ENCODE assay signal across 12 cellular contexts in the genomic region with DNA sequence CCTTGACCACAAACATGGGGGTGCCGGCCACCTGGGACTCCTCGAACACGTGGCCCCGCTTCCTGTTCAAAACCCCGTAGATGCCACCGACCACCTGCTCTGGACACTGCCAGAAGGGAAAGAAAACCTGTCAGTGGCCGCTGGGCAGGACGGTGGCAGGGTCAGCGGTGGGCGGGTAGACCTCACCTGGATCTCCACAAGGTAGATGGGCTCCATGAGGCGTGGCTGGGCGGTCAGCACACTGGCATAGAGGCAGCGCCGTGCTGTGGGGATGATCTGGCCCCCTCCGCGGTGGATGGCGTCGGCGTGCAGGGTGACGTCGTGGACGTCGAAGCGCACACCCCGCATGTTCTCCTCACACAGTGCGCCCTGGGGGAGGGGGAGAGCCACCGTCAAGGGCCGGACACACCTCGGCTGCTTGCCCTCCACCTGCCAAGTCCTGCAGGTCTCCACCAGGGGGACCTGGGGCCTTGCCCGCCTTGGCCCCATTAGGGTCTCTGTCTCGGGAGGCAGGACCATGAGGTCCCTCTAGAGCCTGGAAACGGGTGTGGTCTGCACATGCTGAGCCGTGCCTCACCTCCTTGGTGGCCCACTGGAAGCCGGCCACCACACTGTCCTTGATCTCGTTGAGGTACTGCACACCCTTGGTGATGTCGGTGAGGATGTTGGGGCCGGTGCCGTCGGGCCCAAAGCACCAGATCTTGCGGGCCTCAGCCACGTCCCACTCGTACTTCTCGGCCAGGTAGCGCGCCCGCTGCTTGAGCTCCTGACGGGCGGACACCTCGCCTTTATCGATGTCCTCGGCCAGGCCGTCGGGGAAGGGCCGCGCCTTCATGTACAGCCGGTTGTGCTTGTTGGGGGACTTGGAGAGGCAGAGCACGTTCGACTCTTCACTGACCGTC. TPM values are rescaled to one million over a fixed set of nuclear protein-coding genes. Genes with fewer than 3 reads are reported as not detected.
DNase-seq lines count a peak whose midpoint lies in the region; ATAC-seq, FAIRE-seq and TF ChIP-seq lines count a peak whose summit lies in the region.
"Had no signal": no experiment of that assay in that cellular context is flagged by ENCODE, and none has a peak within 500 bp of the region (broad histone marks: within the 10 kb centered on the region; RNA-seq: fewer than 3 reads in every experiment).

No MANE protein-coding gene starts in this region.

- CTCF ChIA-PET in K562 (lab: Yijun Ruan, JAX; ENCODE audit: low intra/inter-chr PET ratio) = no interaction called here

- no peak for ATAC-seq in CD4-positive, CD25-positive, alpha-beta regulatory T cell (ENCODE audit: low read depth in 2 of 2)
- peak; percentile 23 for ATAC-seq in GM23338
- ATAC-seq in K562 = peak; percentile 5
- ATAC-seq in GM18868 (IDR thresholded peaks at IDR 0.05; ENCODE audit: unreplicated experiment) = no peak
- ATAC-seq in HG03108 (IDR thresholded peaks at IDR 0.05; ENCODE audit: unreplicated experiment) = no peak

- H4K20me1 ChIP-seq in GM23338 (replicated peaks; ENCODE audit: insufficient read depth) (peaks cover 48% of the 10 kb centered on the region), K562 (replicated peaks; ENCODE audit: control insufficient read depth, insufficient read depth, low read length) (peaks cover 65% of the 10 kb centered on the region)

- H3K9me3 Mint-ChIP-seq in CD4-positive, CD25-positive, alpha-beta regulatory T cell = peaks cover 0 to 2% (median 0%) of the 10 kb centered on the region in 7 donors
- H3K9me3 Mint-ChIP-seq in GM23338 = no peaks in the 10 kb centered on the region
- no peaks in the 10 kb centered on the region for H3K9me3 Mint-ChIP-seq in mesothelial cell of epicardium

- peak overlapping the region in 3 of 4 donors; percentile 9 to 58 (median 10) for H3K4me3 Mint-ChIP-seq in CD4-positive, CD25-positive, alpha-beta regulatory T cell
- no peak overlapping the region for H3K4me3 Mint-ChIP-seq in GM23338
- no peak overlapping the region for H3K4me3 Mint-ChIP-seq in mesothelial cell of epicardium

- H3K27ac Mint-ChIP-seq in CD4-positive, CD25-positive, alpha-beta regulatory T cell = peak overlapping the region in 1 of 3 donors; percentile 32
- H3K27ac Mint-ChIP-seq in GM23338 (0 out of 2 replicates have a peak overlapping the region, but pooled peaks have one; percentile 21), mesothelial cell of epicardium (no peak overlapping the region)

- no peak overlapping the region for H2AFZ ChIP-seq in GM23338
- H2AFZ ChIP-seq in K562 (ENCODE audit: low read depth, low read length) = no peak overlapping the region

- H3K4me3 ChIP-seq in CD4-positive, CD25-positive, alpha-beta regulatory T cell (ENCODE audit: low read depth, low read length) = no peak overlapping the region
- H3K4me3 ChIP-seq in GM23338 = no peak overlapping the region
- H3K4me3 ChIP-seq in K562 = no peak overlapping the region
- H3K4me3 ChIP-seq: prostate gland had no signal

- no peaks in the 10 kb centered on the region for H3K9me3 ChIP-seq in CD4-positive, CD25-positive, alpha-beta regulatory T cell (ENCODE audit: control insufficient read depth in 2 of 2, low read length in 2 of 2)
- H3K9me3 ChIP-seq in K562 (replicated peaks; ENCODE audit: control insufficient read depth, insufficient read depth, low read depth, low read length) = no peaks in the 10 kb centered on the region
- H3K9me3 ChIP-seq: prostate gland had no signal

- intact Hi-C loops in K562 (cut with micrococcal nuclease) = no loop called here

- in situ Hi-C loops in K562 (cut with MboI) = no loop called here

- TF ChIP-seq POLR2A in K562 (conservative IDR thresholded peaks at IDR 0.05) = peak; percentile 36

- no peak for TF ChIP-seq EP300 in K562 (IDR thresholded peaks at IDR 0.05; ENCODE audit: low read length)

- POLR2A ChIA-PET in K562 (lab: Yijun Ruan, JAX) = interaction anchor here (0.6 to 9.7 kb wide), 5 partner anchors 7 to 27 kb away, joined by 3 to 215 read pairs (median 3); a partner anchor contains a TSS

- H3K36me3 Mint-ChIP-seq in CD4-positive, CD25-positive, alpha-beta regulatory T cell = peaks cover 19% of the 10 kb centered on the region
- H3K36me3 Mint-ChIP-seq in GM23338 (ENCODE audit: low read depth) = peaks cover 79% of the 10 kb centered on the region
- H3K36me3 Mint-ChIP-seq in mesothelial cell of epicardium = peaks cover 23% of the 10 kb centered on the region

- H3K4me1 Mint-ChIP-seq in CD4-positive, CD25-positive, alpha-beta regulatory T cell = peaks cover 0 to 13% (median 6%) of the 10 kb centered on the region in 4 donors
- H3K4me1 Mint-ChIP-seq in GM23338 (peaks cover 9% of the 10 kb centered on the region), mesothelial cell of epicardium (peaks cover 3% of the 10 kb centered on the region)

- H3K4me2 ChIP-seq in GM23338 (no peak overlapping the region), K562 (ENCODE audit: insufficient read depth, low read length) (no peak overlapping the region)

- H3K9me2 ChIP-seq in GM23338 (ENCODE audit: insufficient read depth) = no peaks in the 10 kb centered on the region

- no peaks in the 10 kb centered on the region for H3K27me3 Mint-ChIP-seq in CD4-positive, CD25-positive, alpha-beta regulatory T cell
- peaks cover 23% of the 10 kb centered on the region for H3K27me3 Mint-ChIP-seq in GM23338 (ENCODE audit: insufficient read depth, low read depth, poor library complexity)
- H3K27me3 Mint-ChIP-seq in mesothelial cell of epicardium (ENCODE audit: low read depth) = no peaks in the 10 kb centered on the region

- no peaks in the 10 kb centered on the region for H3K27me3 ChIP-seq in CD4-positive, CD25-positive, alpha-beta regulatory T cell (ENCODE audit: control insufficient read depth, insufficient read depth, low read length)
- H3K27me3 ChIP-seq in GM23338 (ENCODE audit: insufficient read depth) = no peaks in the 10 kb centered on the region
- H3K27me3 ChIP-seq in K562 (ENCODE audit: control insufficient read depth in 2 of 2, insufficient read depth in 2 of 2, low read length in 2 of 2) = no peaks in the 10 kb centered on the region

- peaks cover 72% of the 10 kb centered on the region for H3K36me3 ChIP-seq in CD4-positive, CD25-positive, alpha-beta regulatory T cell (ENCODE audit: control insufficient read depth, insufficient read depth, low read length)
- H3K36me3 ChIP-seq in GM23338 (ENCODE audit: insufficient read depth) (peaks cover 61% of the 10 kb centered on the region), K562 (ENCODE audit: control insufficient read depth, insufficient read depth, low read length) (peaks cover 76% of the 10 kb centered on the region)

- no peak for TF ChIP-seq RAD21 in K562 (CRISPR knock-in tag; conservative IDR thresholded peaks at IDR 0.05 in 1 of 2, IDR thresholded peaks at IDR 0.05 in 1 of 2)

- peaks cover 48% of the 10 kb centered on the region for H3K79me2 ChIP-seq in GM23338 (replicated peaks; ENCODE audit: insufficient read depth)
- peaks cover 53% of the 10 kb centered on the region for H3K79me2 ChIP-seq in K562 (ENCODE audit: control insufficient read depth, insufficient read depth, low read length)

- peak overlapping the region in 1 of 2 experiments; percentile 54; a peak in 2 of 4 replicates for H3K9ac ChIP-seq in K562 (ENCODE audit: insufficient read depth in 1 of 2, low read depth in 2 of 2, low read length in 2 of 2)

- BruUV-seq in K562 (replicated peaks; lab: Mats Ljungman, UMichigan) = no TSS peak

- no peak for FAIRE-seq in K562 (lab: Jason Lieb, UNC)

- WGBS in K562 (ENCODE audit: insufficient coverage, low coverage, missing lambda C conversion rate) = 93% methylated on average over 38 of the region's 59 CpGs

- peak in 1 of 2 experiments; percentile 24; a peak in 2 of 4 replicates for TF ChIP-seq CTCF in GM23338 (conservative IDR thresholded peaks at IDR 0.05; ENCODE audit: low read depth in 2 of 2)
- TF ChIP-seq CTCF in K562 (IDR thresholded peaks at IDR 0.05 in 2 of 3, conservative IDR thresholded peaks at IDR 0.05 in 1 of 3; ENCODE audit: insufficient read depth in 2 of 3, low read depth in 1 of 3, low read length in 3 of 3) = 0 out of 6 replicates have a peak, but pooled peaks of 1 of the 3 experiments have one; percentile 24
- peak; percentile 23 for TF ChIP-seq CTCF in mesothelial cell of epicardium (IDR thresholded peaks at IDR 0.05; ENCODE audit: unreplicated experiment)

- H3K27ac ChIP-seq in CD4-positive, CD25-positive, alpha-beta regulatory T cell (ENCODE audit: insufficient read depth, low read length, poor library complexity, severe bottlenecking) = no peak overlapping the region
- H3K27ac ChIP-seq in GM23338 (ENCODE audit: low read depth) (peak overlapping the region; percentile 78), K562 (ENCODE audit: extremely low read depth, low read depth, low read length) (no peak overlapping the region)
- H3K27ac ChIP-seq: prostate gland had no signal

- peaks cover 76% of the 10 kb centered on the region for H3F3A ChIP-seq in GM23338 (replicated peaks; ENCODE audit: low read depth)

- H3K4me1 ChIP-seq in CD4-positive, CD25-positive, alpha-beta regulatory T cell (ENCODE audit: control insufficient read depth, insufficient read depth, low read length, poor library complexity, severe bottlenecking) = peaks cover 15% of the 10 kb centered on the region
- H3K4me1 ChIP-seq in GM23338 (ENCODE audit: insufficient read depth) = no peaks in the 10 kb centered on the region
- H3K4me1 ChIP-seq in K562 (replicated peaks in 1 of 2; ENCODE audit: control insufficient read depth in 2 of 2, insufficient read depth in 2 of 2, low read length in 2 of 2) = peaks cover 0 to 56% of the 10 kb centered on the region in 2 experiments; a peak in 2 of 5 replicates
- H3K4me1 ChIP-seq: prostate gland had no signal

- peak in 1 of 3 donors; percentile 21 for DNase-seq in CD4-positive, CD25-positive, alpha-beta regulatory T cell
- peak; percentile 53 for DNase-seq in GM23338 (ENCODE audit: low spot score)
- peak in 2 of 4 experiments; percentile 57 to 61 for DNase-seq in K562 (ENCODE audit: extremely low read depth in 1 of 4, low spot score in 3 of 4)
- DNase-seq in mesothelial cell of epicardium (ENCODE audit: low spot score in 2 of 2, unreplicated experiment in 2 of 2) = no peak
- no peak for DNase-seq in NOMO-1 (lab: John Stamatoyannopoulos, UW; ENCODE audit: unreplicated experiment in 2 of 2)
- DNase-seq in H4 (ENCODE audit: low spot score) = no peak
- DNase-seq: activated CD4-positive, alpha-beta T cell treated with anti-CD3 and anti-CD28 coated beads, Interleukin-2, amount 50 U/mL, for 4 hours; NCI-H1105 treated with DMSO at 0.1 percent for 48 hours had no signal

- H3K9me1 ChIP-seq in K562 (ENCODE audit: control insufficient read depth, insufficient read depth, low read length) = peaks cover 19% of the 10 kb centered on the region

RNA-seq across cellular contexts. Expression of a gene that starts 6.6 kb away (rescaled TPM):
- 42.3 TPM for total RNA-seq in CD4-positive, CD25-positive, alpha-beta regulatory T cell
- polyA plus RNA-seq in CD4-positive, CD25-positive, alpha-beta regulatory T cell = 10 to 100 TPM; 20.7 to 31.3 (median 24.6) TPM
- 95.6 and 105 TPM in 2 replicates for total RNA-seq in GM23338 (2014; rRNA removed; shearing (Covaris generic))
- 30.7 and 32.1 TPM in 2 replicates for polyA plus RNA-seq in GM23338 (2016; fragmentation: Nextera tagmentation; extraction: Ambion mirVana)
- total RNA-seq in K562 (2011; cell fraction: chromatin; rRNA removed; ENCODE audit: low replicate concordance) = 39.7 and 130 TPM in 2 replicates
- total RNA-seq in K562 (2011; cell fraction: nucleolus; rRNA removed) = 64.5 and 77.9 TPM in 2 replicates
- 43.5 and 49.6 TPM in 2 replicates for total RNA-seq in K562 (2011; cell fraction: nucleoplasm; rRNA removed)
- total RNA-seq in K562 (2014; rRNA removed) = 60.1 and 62.7 TPM in 2 replicates
- 4.4 and 9.2 TPM in 2 replicates for total RNA-seq in K562 (2014; rRNA removed; fragmentation: Illumina TruSeq; extraction: Trizol)
- total RNA-seq in K562 (2015; rRNA removed; fragmentation: Illumina TruSeq; extraction: Trizol) = 25.0 and 26.2 TPM in 2 replicates
- 39.2 and 54.1 TPM in 2 replicates for total RNA-seq in K562 (2021)
- polyA plus RNA-seq in K562 (2011; rRNA removed) = 24.0 and 29.4 TPM in 2 replicates
- 31.0 and 40.6 TPM in 2 replicates for polyA plus RNA-seq in K562 (2011; cell fraction: cytosol; rRNA removed)
- 67.8 and 75.4 TPM in 2 replicates for polyA plus RNA-seq in K562 (2011; cell fraction: nucleus; rRNA removed)
- 39.9 and 60.2 TPM in 2 replicates for polyA plus RNA-seq in K562 (2012)
- polyA plus RNA-seq in K562 (2014; fragmentation: Illumina TruSeq; extraction: Trizol) = 29.4 and 45.3 TPM in 2 replicates
- under 1 TPM; 0.14 to 0.21 TPM for polyA plus RNA-seq in K562 (2014; fragmentation: Nextera tagmentation; extraction: Ambion mirVana)
- 59.6 and 63.4 TPM in 2 replicates for polyA plus RNA-seq in K562 (2014; rRNA removed)
- polyA minus RNA-seq in K562 (2011; rRNA and poly(A)+ RNA removed) = 10.9 and 17.4 TPM in 2 replicates
- polyA minus RNA-seq in K562 (2011; cell fraction: cytosol; rRNA and poly(A)+ RNA removed) = 21.4 and 25.5 TPM in 2 replicates
- 18.0 and 24.4 TPM in 2 replicates for polyA minus RNA-seq in K562 (2011; cell fraction: nucleus; rRNA and poly(A)+ RNA removed)
- 127 to 135 TPM (median 131 TPM) in 3 replicates for total RNA-seq in mesothelial cell of epicardium
- total RNA-seq in H4 (2014; rRNA removed; shearing (Covaris generic)) = 54.5 and 70.3 TPM in 2 replicates

RNA-seq across cellular contexts. Expression of a gene that starts 7.8 kb away (rescaled TPM):
- total RNA-seq in CD4-positive, CD25-positive, alpha-beta regulatory T cell = 2,369 TPM
- polyA plus RNA-seq in CD4-positive, CD25-positive, alpha-beta regulatory T cell = 100 to 1,000 TPM; 564 to 602 (median 587) TPM
- total RNA-seq in GM23338 (2014; rRNA removed; shearing (Covaris generic)) = 2,892 and 2,987 TPM in 2 replicates
- polyA plus RNA-seq in GM23338 (2016; fragmentation: Nextera tagmentation; extraction: Ambion mirVana) = 772 and 1,028 TPM in 2 replicates
- total RNA-seq in K562 (2011; cell fraction: chromatin; rRNA removed; ENCODE audit: low replicate concordance) = 411 and 869 TPM in 2 replicates
- total RNA-seq in K562 (2011; cell fraction: nucleolus; rRNA removed) = 851 and 883 TPM in 2 replicates
- 585 and 614 TPM in 2 replicates for total RNA-seq in K562 (2011; cell fraction: nucleoplasm; rRNA removed)
- total RNA-seq in K562 (2014; rRNA removed) = 1,752 and 1,953 TPM in 2 replicates
- total RNA-seq in K562 (2014; rRNA removed; fragmentation: Illumina TruSeq; extraction: Trizol) = 1,453 and 1,647 TPM in 2 replicates
- 1,387 and 1,494 TPM in 2 replicates for total RNA-seq in K562 (2015; rRNA removed; fragmentation: Illumina TruSeq; extraction: Trizol)
- total RNA-seq in K562 (2021) = 2,825 and 3,003 TPM in 2 replicates
- 1,026 and 1,305 TPM in 2 replicates for polyA plus RNA-seq in K562 (2011; rRNA removed)
- 1,502 and 1,797 TPM in 2 replicates for polyA plus RNA-seq in K562 (2011; cell fraction: cytosol; rRNA removed)
- 696 and 770 TPM in 2 replicates for polyA plus RNA-seq in K562 (2011; cell fraction: nucleus; rRNA removed)
- polyA plus RNA-seq in K562 (2012) = 3,305 and 4,013 TPM in 2 replicates
- 1,501 and 2,376 TPM in 2 replicates for polyA plus RNA-seq in K562 (2014; fragmentation: Illumina TruSeq; extraction: Trizol)
- 100 to 1,000 TPM; 372 to 422 TPM for polyA plus RNA-seq in K562 (2014; fragmentation: Nextera tagmentation; extraction: Ambion mirVana)
- 1,067 and 1,158 TPM in 2 replicates for polyA plus RNA-seq in K562 (2014; rRNA removed)
- polyA minus RNA-seq in K562 (2011; rRNA and poly(A)+ RNA removed) = 1,191 and 1,209 TPM in 2 replicates
- polyA minus RNA-seq in K562 (2011; cell fraction: cytosol; rRNA and poly(A)+ RNA removed) = 1,563 and 2,307 TPM in 2 replicates
- polyA minus RNA-seq in K562 (2011; cell fraction: nucleus; rRNA and poly(A)+ RNA removed) = 434 and 599 TPM in 2 replicates
- total RNA-seq in mesothelial cell of epicardium = 2,808 to 2,923 TPM (median 2,892 TPM) in 3 replicates
- 588 and 692 TPM in 2 replicates for total RNA-seq in H4 (2014; rRNA removed; shearing (Covaris generic))

RNA-seq across cellular contexts. Expression of a gene that starts 30.0 kb away (rescaled TPM):
- total RNA-seq in CD4-positive, CD25-positive, alpha-beta regulatory T cell = 25.4 TPM
- polyA plus RNA-seq in CD4-positive, CD25-positive, alpha-beta regulatory T cell = 10 to 100 TPM in 1 of 4 donors, 1 to 10 TPM in 3; 4.1 to 10.4 (median 4.4) TPM
- total RNA-seq in GM23338 (2014; rRNA removed; shearing (Covaris generic)) = 34.1 and 48.4 TPM in 2 replicates
- polyA plus RNA-seq in GM23338 (2016; fragmentation: Nextera tagmentation; extraction: Ambion mirVana) = 17.0 and 20.0 TPM in 2 replicates
- total RNA-seq in K562 (2011; cell fraction: chromatin; rRNA removed; ENCODE audit: low replicate concordance) = 19.4 and 56.5 TPM in 2 replicates
- 36.9 and 39.3 TPM in 2 replicates for total RNA-seq in K562 (2011; cell fraction: nucleolus; rRNA removed)
- 20.4 and 20.9 TPM in 2 replicates for total RNA-seq in K562 (2011; cell fraction: nucleoplasm; rRNA removed)
- total RNA-seq in K562 (2014; rRNA removed) = 21.9 and 26.4 TPM in 2 replicates
- 5.3 and 7.3 TPM in 2 replicates for total RNA-seq in K562 (2014; rRNA removed; fragmentation: Illumina TruSeq; extraction: Trizol)
- total RNA-seq in K562 (2015; rRNA removed; fragmentation: Illumina TruSeq; extraction: Trizol) = 14.3 and 14.4 TPM in 2 replicates
- 24.9 and 34.9 TPM in 2 replicates for total RNA-seq in K562 (2021)
- polyA plus RNA-seq in K562 (2011; rRNA removed) = 6.7 and 7.1 TPM in 2 replicates
- polyA plus RNA-seq in K562 (2011; cell fraction: cytosol; rRNA removed) = 7.4 and 15.5 TPM in 2 replicates
- 11.2 and 22.2 TPM in 2 replicates for polyA plus RNA-seq in K562 (2011; cell fraction: nucleus; rRNA removed)
- 23.1 and 44.7 TPM in 2 replicates for polyA plus RNA-seq in K562 (2012)
- polyA plus RNA-seq in K562 (2014; fragmentation: Illumina TruSeq; extraction: Trizol) = 14.5 and 23.3 TPM in 2 replicates
- under 1 TPM; 0.27 TPM for polyA plus RNA-seq in K562 (2014; fragmentation: Nextera tagmentation; extraction: Ambion mirVana)
- 14.8 and 19.9 TPM in 2 replicates for polyA plus RNA-seq in K562 (2014; rRNA removed)
- polyA minus RNA-seq in K562 (2011; rRNA and poly(A)+ RNA removed) = 4.6 and 5.3 TPM in 2 replicates
- 14.9 and 18.8 TPM in 2 replicates for polyA minus RNA-seq in K562 (2011; cell fraction: cytosol; rRNA and poly(A)+ RNA removed)
- 21.3 and 22.4 TPM in 2 replicates for polyA minus RNA-seq in K562 (2011; cell fraction: nucleus; rRNA and poly(A)+ RNA removed)
- 47.9 to 50.1 TPM (median 48.0 TPM) in 3 replicates for total RNA-seq in mesothelial cell of epicardium
- 5.7 and 9.9 TPM in 2 replicates for total RNA-seq in H4 (2014; rRNA removed; shearing (Covaris generic))

RNA-seq across cellular contexts. Expression of a gene that starts 44.6 kb away (rescaled TPM):
- not detected for total RNA-seq in CD4-positive, CD25-positive, alpha-beta regulatory T cell
- polyA plus RNA-seq in CD4-positive, CD25-positive, alpha-beta regulatory T cell = not detected
- total RNA-seq in GM23338 (2014; rRNA removed; shearing (Covaris generic)) = 55.9 and 57.3 TPM in 2 replicates
- polyA plus RNA-seq in GM23338 (2016; fragmentation: Nextera tagmentation; extraction: Ambion mirVana) (65.3 and 69.3 TPM in 2 replicates), K562 (2011; rRNA removed) (not detected in 2 replicates), K562 (2014; fragmentation: Illumina TruSeq; extraction: Trizol) (not detected in 2 replicates), K562 (2014; fragmentation: Nextera tagmentation; extraction: Ambion mirVana) (not detected), K562 (2014; rRNA removed) (not detected in 2 replicates)
- total RNA-seq in K562 (2011; cell fraction: chromatin; rRNA removed; ENCODE audit: low replicate concordance) = not detected in 2 replicates
- not detected in 2 replicates for total RNA-seq in K562 (2011; cell fraction: nucleolus; rRNA removed)
- not detected in 2 replicates for total RNA-seq in K562 (2011; cell fraction: nucleoplasm; rRNA removed)
- total RNA-seq in K562 (2014; rRNA removed) (not detected in 2 replicates), K562 (2014; rRNA removed; fragmentation: Illumina TruSeq; extraction: Trizol) (not detected in 2 replicates), K562 (2015; rRNA removed; fragmentation: Illumina TruSeq; extraction: Trizol) (not detected in 2 replicates), K562 (2021) (not detected in 2 replicates), mesothelial cell of epicardium (not detected in 3 replicates)
- polyA plus RNA-seq in K562 (2011; cell fraction: cytosol; rRNA removed) = not detected in 2 replicates
- polyA plus RNA-seq in K562 (2011; cell fraction: nucleus; rRNA removed) = not detected in 2 replicates
- polyA plus RNA-seq in K562 (2012) = not detected in 2 replicates
- polyA minus RNA-seq in K562 (2011; rRNA and poly(A)+ RNA removed) = not detected in 2 replicates
- polyA minus RNA-seq in K562 (2011; cell fraction: cytosol; rRNA and poly(A)+ RNA removed) = not detected in 2 replicates
- not detected in 2 replicates for polyA minus RNA-seq in K562 (2011; cell fraction: nucleus; rRNA and poly(A)+ RNA removed)
- not detected in 2 replicates for total RNA-seq in H4 (2014; rRNA removed; shearing (Covaris generic))
- total RNA-seq: cerebellum had no signal

Comparison
In these comparisons a context has a peak if more than half of its experiments do, and no peak if none do; other contexts are left out.
1. ATAC-seq: peak in GM23338 (single experiment) and K562 (single experiment); none in CD4-positive, CD25-positive, alpha-beta regulatory T cell (0 of 2), GM18868 (single experiment) and HG03108 (single experiment).
2. H3K4me3 Mint-ChIP-seq: peak in CD4-positive, CD25-positive, alpha-beta regulatory T cell (3 of 4); none in GM23338 (single experiment) and mesothelial cell of epicardium (single experiment).